ENCODE assay signal across 25 cellular contexts in the genomic region with DNA sequence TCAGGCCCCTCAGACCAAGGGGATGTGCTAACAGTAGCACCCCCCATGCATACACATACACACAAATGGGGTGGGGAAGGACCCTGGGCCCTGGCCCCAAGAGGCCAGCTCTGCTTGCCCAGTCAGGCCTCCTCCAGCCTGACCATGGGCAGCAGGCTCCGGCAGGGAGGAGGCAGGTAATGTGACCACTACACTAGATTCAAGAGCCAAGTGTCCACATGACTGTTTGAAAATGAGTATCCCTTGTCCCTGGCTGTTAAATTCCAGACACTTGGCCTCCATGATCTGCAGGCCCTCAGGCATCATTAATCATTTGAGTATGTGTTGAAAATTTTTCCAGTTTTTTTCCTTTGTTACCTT. TPM values are rescaled to one million over a fixed set of nuclear protein-coding genes. Genes with fewer than 3 reads are reported as not detected.
"Had no signal": no experiment of that assay in that cellular context is flagged by ENCODE, and none has a peak within 500 bp of the region (broad histone marks: within the 10 kb centered on the region; RNA-seq: fewer than 3 reads in every experiment).

No MANE protein-coding gene starts in this region.

- H3K9me3 ChIP-seq: Peyer's patch, SJCRH30, SK-N-SH had no signal

- H3K27me3 ChIP-seq: Peyer's patch, SJCRH30 had no signal

- H3K4me1 ChIP-seq: SJCRH30 had no signal

- DNase-seq: activated CD4-positive, alpha-beta T cell treated with anti-CD3 and anti-CD28 coated beads for 36 hours; activated CD4-positive, alpha-beta T cell treated with anti-CD3 and anti-CD28 coated beads, Interleukin-2, amount 50 U/mL, for 1 hour; activated CD4-positive, CD25-positive, alpha-beta regulatory T cell; activated CD8-positive, alpha-beta memory T cell treated with anti-CD3 and anti-CD28 coated beads, Interleukin-2, amount 50 U/mL, for 4 hours; activated gamma-delta T cell treated with Interleukin-2 at 50 U/mL for 16 hours; activated naive CD4-positive, alpha-beta T cell treated with anti-CD3 and anti-CD28 coated beads, Interleukin-2, amount 10 ng/mL, durations not matched to agents 7 days and 5 days; activated naive CD8-positive, alpha-beta T cell treated with anti-CD3 and anti-CD28 coated beads for 36 hours; activated T-cell treated with anti-CD3 and anti-CD28 coated beads, Interleukin-2, amount 50 U/mL, for 72 hours; MM.1S; NCI-H1105; NCI-H1436; NCI-H1694 treated with DMSO at 0.1 percent for 48 hours; NCI-H2081 treated with DMSO at 0.1 percent for 48 hours; NCI-H446; NCI-H524; Peyer's patch; Right ventricle myocardium superior; SJCRH30; SK-N-SH; T-helper 1 cell had no signal

- H3K9me3 Mint-ChIP-seq: activated CD8-positive, alpha-beta T cell treated with anti-CD3 and anti-CD28 coated beads for 36 hours; activated naive CD4-positive, alpha-beta T cell treated with anti-CD3 and anti-CD28 coated beads, Interleukin-2, amount 10 ng/mL, durations not matched to agents 7 days and 5 days; activated naive CD8-positive, alpha-beta T cell treated with anti-CD3 and anti-CD28 coated beads for 36 hours; activated T-cell treated with anti-CD3 and anti-CD28 coated beads, Interleukin-2, amount 50 U/mL, for 72 hours; activated T-helper 2 cell treated with anti-CD3 and anti-CD28 coated beads, Interferon-gamma antibody, Interleukin-2, Interleukin-4, amounts not matched to agents 10 μg/mL and 5 μg/mL and 100 μg/mL, durations not matched to agents 14 hours and 24 hours and 36 hours had no signal

- H3K4me3 ChIP-seq: Peyer's patch, SJCRH30 had no signal

- H3K4me2 ChIP-seq: SK-N-SH had no signal

- H3K9ac ChIP-seq: SK-N-SH had no signal

- ATAC-seq: activated CD4-positive, alpha-beta T cell treated with anti-CD3 and anti-CD28 coated beads for 36 hours; activated CD8-positive, alpha-beta T cell treated with anti-CD3 and anti-CD28 coated beads for 36 hours; activated T-cell treated with anti-CD3 and anti-CD28 coated beads, Interleukin-2, amount 50 U/mL, for 72 hours had no signal

- H3K4me3 Mint-ChIP-seq: activated CD4-positive, alpha-beta T cell treated with anti-CD3 and anti-CD28 coated beads for 36 hours; activated CD8-positive, alpha-beta T cell treated with anti-CD3 and anti-CD28 coated beads for 36 hours; activated naive CD4-positive, alpha-beta T cell treated with anti-CD3 and anti-CD28 coated beads, Interleukin-2, amount 10 ng/mL, durations not matched to agents 7 days and 5 days; activated naive CD8-positive, alpha-beta T cell treated with anti-CD3 and anti-CD28 coated beads for 36 hours; activated T-cell treated with anti-CD3 and anti-CD28 coated beads, Interleukin-2, amount 50 U/mL, for 72 hours had no signal

- H3K27me3 Mint-ChIP-seq: activated CD4-positive, alpha-beta T cell treated with anti-CD3 and anti-CD28 coated beads for 36 hours had no signal

- H3K27ac ChIP-seq: Peyer's patch, SJCRH30, VCaP had no signal

- H3K27ac Mint-ChIP-seq: activated CD4-positive, alpha-beta T cell treated with anti-CD3 and anti-CD28 coated beads for 36 hours; activated CD8-positive, alpha-beta T cell treated with anti-CD3 and anti-CD28 coated beads for 36 hours; activated naive CD4-positive, alpha-beta T cell treated with anti-CD3 and anti-CD28 coated beads, Interleukin-2, amount 10 ng/mL, durations not matched to agents 7 days and 5 days; activated naive CD8-positive, alpha-beta T cell treated with anti-CD3 and anti-CD28 coated beads for 36 hours; activated T-cell treated with anti-CD3 and anti-CD28 coated beads, Interleukin-2, amount 50 U/mL, for 72 hours; activated T-helper 2 cell treated with anti-CD3 and anti-CD28 coated beads, Interferon-gamma antibody, Interleukin-2, Interleukin-4, amounts not matched to agents 10 μg/mL and 5 μg/mL and 100 μg/mL, durations not matched to agents 14 hours and 24 hours and 36 hours had no signal

- H3K36me3 ChIP-seq: Peyer's patch, SJCRH30 had no signal

- H3K36me3 Mint-ChIP-seq: activated naive CD4-positive, alpha-beta T cell treated with anti-CD3 and anti-CD28 coated beads, Interleukin-2, amount 10 ng/mL, durations not matched to agents 7 days and 5 days; activated naive CD8-positive, alpha-beta T cell treated with anti-CD3 and anti-CD28 coated beads for 36 hours had no signal

RNA-seq across cellular contexts. Expression of a gene that starts 17.1 kb away (rescaled TPM):
- total RNA-seq: activated T-cell treated with anti-CD3 and anti-CD28 coated beads, Interleukin-2, amount 50 U/mL, for 72 hours; activated T-helper 2 cell treated with anti-CD3 and anti-CD28 coated beads, Interferon-gamma antibody, Interleukin-2, Interleukin-4, amounts not matched to agents 10 μg/mL and 5 μg/mL and 100 μg/mL, durations not matched to agents 14 hours and 24 hours and 36 hours; T-helper 2 cell treated with Interferon-gamma antibody and Interleukin-4, amounts not matched to agents 100 ng/mL and 5 ng/mL, for 36 hours had no signal

RNA-seq across cellular contexts. Expression of a gene that starts 30.7 kb away (rescaled TPM):
- total RNA-seq: activated T-cell treated with anti-CD3 and anti-CD28 coated beads, Interleukin-2, amount 50 U/mL, for 72 hours; activated T-helper 2 cell treated with anti-CD3 and anti-CD28 coated beads, Interferon-gamma antibody, Interleukin-2, Interleukin-4, amounts not matched to agents 10 μg/mL and 5 μg/mL and 100 μg/mL, durations not matched to agents 14 hours and 24 hours and 36 hours; cardiac septum; Peyer's patch; Right ventricle myocardium superior; T-helper 2 cell treated with Interferon-gamma antibody and Interleukin-4, amounts not matched to agents 100 ng/mL and 5 ng/mL, for 36 hours had no signal
- polyA plus RNA-seq: SK-N-SH had no signal

RNA-seq across cellular contexts. Expression of a gene that starts 56.7 kb away (rescaled TPM):
- total RNA-seq: activated CD4-positive, alpha-beta T cell treated with anti-CD3 and anti-CD28 coated beads for 36 hours; activated CD8-positive, alpha-beta T cell treated with anti-CD3 and anti-CD28 coated beads for 36 hours; activated naive CD8-positive, alpha-beta T cell treated with anti-CD3 and anti-CD28 coated beads for 36 hours; activated T-helper 2 cell treated with anti-CD3 and anti-CD28 coated beads, Interferon-gamma antibody, Interleukin-2, Interleukin-4, amounts not matched to agents 10 μg/mL and 5 μg/mL and 100 μg/mL, durations not matched to agents 14 hours and 24 hours and 36 hours; Peyer's patch; SJCRH30; T-helper 2 cell treated with Interferon-gamma antibody and Interleukin-4, amounts not matched to agents 100 ng/mL and 5 ng/mL, for 36 hours had no signal
